In the genomic region with DNA sequence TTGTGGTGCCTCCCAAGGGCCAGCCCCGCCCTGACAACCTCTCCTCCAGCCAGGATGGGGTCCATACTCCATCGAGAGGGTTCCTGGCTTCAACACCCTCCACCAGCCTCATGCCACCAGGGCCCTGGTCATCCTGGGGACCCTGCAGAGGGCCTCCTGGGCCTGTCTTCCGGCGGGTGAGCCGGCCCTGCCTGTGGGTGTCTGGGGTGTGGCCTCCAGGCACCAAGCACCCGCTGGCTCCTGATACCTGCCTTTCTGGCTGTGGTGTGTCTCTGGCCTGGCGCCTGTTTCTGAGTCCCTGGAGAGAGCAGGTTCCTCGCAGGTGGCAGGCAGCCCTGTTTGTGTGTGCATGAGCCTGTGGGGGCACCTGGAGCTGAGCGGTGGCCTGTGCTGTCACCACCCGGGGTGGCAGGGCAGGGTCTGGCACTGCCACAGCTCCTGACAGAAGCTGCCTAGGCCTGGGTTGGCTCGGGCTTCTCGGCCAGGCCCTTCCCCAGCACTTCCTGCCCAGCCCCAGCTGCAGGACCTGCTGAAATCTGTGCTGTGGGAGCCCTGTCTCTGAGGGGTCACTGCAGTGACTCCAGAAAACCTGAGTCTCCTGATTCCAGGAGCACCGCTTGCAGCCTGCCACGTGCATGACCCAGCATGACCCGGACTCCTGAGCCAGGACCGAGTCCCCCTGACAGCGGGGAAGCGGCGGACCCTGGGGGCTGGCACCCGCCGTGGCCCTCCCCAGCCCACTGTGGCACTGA, we compare ENCODE assay signal across 6 cellular contexts. TPM values are rescaled to one million over a fixed set of nuclear protein-coding genes. Genes with fewer than 3 reads are reported as not detected.
DNase-seq lines count a peak whose midpoint lies in the region; FAIRE-seq and TF ChIP-seq lines count a peak whose summit lies in the region.

No MANE protein-coding gene starts in this region.

- H3K36me3 ChIP-seq in OCI-LY7 (ENCODE audit: insufficient read depth, low read length), result no peaks in the 10 kb centered on the region
- H3K36me3 ChIP-seq in keratinocyte (ENCODE audit: control insufficient read depth in 2 of 2, extremely low read depth in 1 of 2, insufficient read depth in 2 of 2, low read length in 2 of 2), result peaks cover 0 to 9% of the 10 kb centered on the region in 2 experiments

- H4K20me1 ChIP-seq in OCI-LY7 (ENCODE audit: insufficient read depth, low read length) (no peaks in the 10 kb centered on the region), keratinocyte (ENCODE audit: control insufficient read depth, extremely low read depth, insufficient read depth, low read length) (peaks cover under 1% of the 10 kb centered on the region)

- peak overlapping the region; percentile 59 for H3K9ac ChIP-seq in keratinocyte (ENCODE audit: control insufficient read depth, extremely low read depth, insufficient read depth, low read length)

- H3K4me3 ChIP-seq in OCI-LY7 (ENCODE audit: low read depth, low read length, poor library complexity, severe bottlenecking) (no peak overlapping the region), keratinocyte (ENCODE audit: control insufficient read depth in 2 of 3, extremely low read depth in 1 of 3, insufficient read depth in 2 of 3, low read depth in 1 of 3, low read length in 3 of 3) (no peak overlapping the region)

- peak overlapping the region; percentile 17; the same call in 1 of the 2 replicates for H2AFZ ChIP-seq in OCI-LY7 (ENCODE audit: low read length)
- H2AFZ ChIP-seq in keratinocyte (ENCODE audit: control insufficient read depth, low read length), result no peak overlapping the region

- H3K9me3 ChIP-seq in OCI-LY7 (ENCODE audit: low read length) (no peaks in the 10 kb centered on the region), keratinocyte (ENCODE audit: control insufficient read depth, low read depth, low read length) (no peaks in the 10 kb centered on the region)

- no peaks in the 10 kb centered on the region for H3K79me2 ChIP-seq in OCI-LY7 (ENCODE audit: insufficient read depth, low read depth, low read length)
- H3K79me2 ChIP-seq in keratinocyte (ENCODE audit: control insufficient read depth, insufficient read depth, low read length), result no peaks in the 10 kb centered on the region

- H3K9me1 ChIP-seq in keratinocyte (ENCODE audit: control insufficient read depth, extremely low read depth, insufficient read depth, low read length), result no peaks in the 10 kb centered on the region

- H3K4me2 ChIP-seq in OCI-LY7 (ENCODE audit: low read length) (no peak overlapping the region; the same call in 1 of the 2 replicates), keratinocyte (ENCODE audit: control insufficient read depth, extremely low read depth, insufficient read depth, low read depth, low read length) (peak overlapping the region; percentile 33)

- FAIRE-seq in keratinocyte (lab: Jason Lieb, UNC) (no peak), GM12892 (lab: Jason Lieb, UNC) (no peak)

- H3K27ac ChIP-seq in OCI-LY7 (ENCODE audit: low read depth, low read length, poor library complexity, severe bottlenecking), result no peak overlapping the region
- peak overlapping the region; percentile 71 for H3K27ac ChIP-seq in keratinocyte (ENCODE audit: control insufficient read depth, insufficient read depth, low read length)

- TF ChIP-seq POLR2A in GM12892 (IDR thresholded peaks at IDR 0.05; ENCODE audit: low read depth, low read length), result no peak

- POLR2A ChIA-PET in OCI-LY7 (lab: Charles Lee), result interaction anchor here (0.9 kb wide), 1 partner anchor 17 kb away, joined by 3 read pairs; no protein-coding TSS in a partner anchor

- no TSS peak for BruUV-seq in OCI-LY7 (replicated peaks; lab: Mats Ljungman, UMichigan)

- dilution Hi-C loops in keratinocyte (cut with MboI; ENCODE audit: extremely low pct_ligation_motif_present, low sequenced_read_pairs), result no loop called here

- DNase-seq in COR-L47 (lab: John Stamatoyannopoulos, UW) (peak; percentile 48), OCI-LY7 (ENCODE audit: low spot score) (peak; percentile 34), keratinocyte (ENCODE audit: low read depth, low spot score) (no peak), GM12892 (ENCODE audit: insufficient read length) (no peak), T-helper 9 cell (no peak), NCI-H524 treated with DMSO at 0.1 percent for 48 hours (lab: John Stamatoyannopoulos, UW) (no peak)

- CTCF ChIA-PET in OCI-LY7 (lab: Charles Lee; ENCODE audit: unreplicated experiment), result no interaction called here

- no peaks in the 10 kb centered on the region for H3K27me3 ChIP-seq in keratinocyte (ENCODE audit: control insufficient read depth, extremely low read depth, insufficient read depth, low read length)

- peaks cover 26% of the 10 kb centered on the region for H3K4me1 ChIP-seq in OCI-LY7 (ENCODE audit: insufficient read depth, low read length, poor library complexity, severe bottlenecking)
- H3K4me1 ChIP-seq in keratinocyte (ENCODE audit: control insufficient read depth, extremely low read depth, insufficient read depth, low read length), result peaks cover 44% of the 10 kb centered on the region

- no peaks in the 10 kb centered on the region for H3K9me2 ChIP-seq in OCI-LY7 (ENCODE audit: insufficient read depth, low read length)

- TF ChIP-seq CTCF in OCI-LY7 (conservative IDR thresholded peaks at IDR 0.05; ENCODE audit: low read length) (no peak), keratinocyte (optimal IDR thresholded peaks at IDR 0.05 in 1 of 3, IDR thresholded peaks at IDR 0.05 in 1 of 3, conservative IDR thresholded peaks at IDR 0.05 in 1 of 3; ENCODE audit: extremely low read depth in 1 of 3, insufficient read depth in 2 of 3, low read length in 3 of 3) (no peak)

- intact Hi-C loops in OCI-LY7 (cut with micrococcal nuclease; ENCODE audit: unreplicated experiment), result no loop called here

RNA-seq across cellular contexts. Expression of a gene that starts 18.4 kb away (rescaled TPM):
- 7.5 and 10.0 TPM in 2 replicates for total RNA-seq in OCI-LY7 (2014; rRNA removed; shearing (Covaris generic))
- total RNA-seq in OCI-LY7 (2022), result 16.3 and 17.6 TPM in 2 replicates
- polyA plus RNA-seq in keratinocyte, result 24.9 to 55.4 TPM (median 42.0 TPM) in 3 replicates
- 7.8 TPM for polyA plus RNA-seq in keratinocyte (2011; ENCODE audit: low read depth)
- polyA plus RNA-seq in keratinocyte (2011; cell fraction: cytosol; rRNA removed), result 11.9 and 24.8 TPM in 2 replicates
- polyA plus RNA-seq in keratinocyte (2011; cell fraction: nucleus; rRNA removed), result 109 and 146 TPM in 2 replicates
- polyA plus RNA-seq in keratinocyte (2012; ENCODE audit: low replicate concordance), result 16.9 and 79.9 TPM in 2 replicates
- 29.4 to 137 TPM (median 55.5 TPM) in 3 replicates for polyA minus RNA-seq in keratinocyte
- polyA minus RNA-seq in keratinocyte (2011; cell fraction: cytosol; rRNA and poly(A)+ RNA removed), result 57.0 TPM
- polyA minus RNA-seq in keratinocyte (2011; cell fraction: nucleus; rRNA and poly(A)+ RNA removed), result 109 and 137 TPM in 2 replicates
- polyA plus RNA-seq in GM12892 (2012; ENCODE audit: missing spikeins), result 20.8 TPM

RNA-seq across cellular contexts. Expression of a gene that starts 20.6 kb away (rescaled TPM):
- total RNA-seq in OCI-LY7 (2014; rRNA removed; shearing (Covaris generic)), result not detected in 2 replicates
- not detected in 2 replicates for total RNA-seq in OCI-LY7 (2022)
- not detected in 3 replicates for polyA plus RNA-seq in keratinocyte
- not detected for polyA plus RNA-seq in keratinocyte (2011; ENCODE audit: low read depth)
- not detected in 2 replicates for polyA plus RNA-seq in keratinocyte (2011; cell fraction: cytosol; rRNA removed)
- not detected in 2 replicates for polyA plus RNA-seq in keratinocyte (2011; cell fraction: nucleus; rRNA removed)
- not detected in 2 replicates for polyA plus RNA-seq in keratinocyte (2012; ENCODE audit: low replicate concordance)
- not detected in 3 replicates for polyA minus RNA-seq in keratinocyte
- polyA minus RNA-seq in keratinocyte (2011; cell fraction: cytosol; rRNA and poly(A)+ RNA removed), result not detected
- not detected in 2 replicates for polyA minus RNA-seq in keratinocyte (2011; cell fraction: nucleus; rRNA and poly(A)+ RNA removed)
- not detected for polyA plus RNA-seq in GM12892 (2012; ENCODE audit: missing spikeins)

RNA-seq across cellular contexts. Expression of a gene that starts 28.2 kb away (rescaled TPM):
- total RNA-seq in OCI-LY7 (2014; rRNA removed; shearing (Covaris generic)), result not detected in 2 replicates
- total RNA-seq in OCI-LY7 (2022), result not detected in 2 replicates
- polyA plus RNA-seq in keratinocyte, result not detected in 3 replicates
- not detected for polyA plus RNA-seq in keratinocyte (2011; ENCODE audit: low read depth)
- not detected in 2 replicates for polyA plus RNA-seq in keratinocyte (2011; cell fraction: cytosol; rRNA removed)
- not detected in 2 replicates for polyA plus RNA-seq in keratinocyte (2011; cell fraction: nucleus; rRNA removed)
- not detected in 2 replicates for polyA plus RNA-seq in keratinocyte (2012; ENCODE audit: low replicate concordance)
- polyA minus RNA-seq in keratinocyte, result not detected in 3 replicates
- not detected for polyA minus RNA-seq in keratinocyte (2011; cell fraction: cytosol; rRNA and poly(A)+ RNA removed)
- polyA minus RNA-seq in keratinocyte (2011; cell fraction: nucleus; rRNA and poly(A)+ RNA removed), result not detected in 2 replicates
- not detected for polyA plus RNA-seq in GM12892 (2012; ENCODE audit: missing spikeins)

RNA-seq across cellular contexts. Expression of a gene that starts 50.4 kb away (rescaled TPM):
- 37.8 and 40.5 TPM in 2 replicates for total RNA-seq in OCI-LY7 (2014; rRNA removed; shearing (Covaris generic))
- total RNA-seq in OCI-LY7 (2022), result 53.0 and 56.1 TPM in 2 replicates
- polyA plus RNA-seq in keratinocyte, result 38.0 to 55.8 TPM (median 48.2 TPM) in 3 replicates
- polyA plus RNA-seq in keratinocyte (2011; ENCODE audit: low read depth), result 18.0 TPM
- polyA plus RNA-seq in keratinocyte (2011; cell fraction: cytosol; rRNA removed), result 40.3 and 41.4 TPM in 2 replicates
- 58.3 and 61.5 TPM in 2 replicates for polyA plus RNA-seq in keratinocyte (2011; cell fraction: nucleus; rRNA removed)
- 33.3 and 56.3 TPM in 2 replicates for polyA plus RNA-seq in keratinocyte (2012; ENCODE audit: low replicate concordance)
- polyA minus RNA-seq in keratinocyte, result 55.2 to 61.1 TPM (median 59.1 TPM) in 3 replicates
- 64.1 TPM for polyA minus RNA-seq in keratinocyte (2011; cell fraction: cytosol; rRNA and poly(A)+ RNA removed)
- 35.8 and 45.1 TPM in 2 replicates for polyA minus RNA-seq in keratinocyte (2011; cell fraction: nucleus; rRNA and poly(A)+ RNA removed)
- 23.8 TPM for polyA plus RNA-seq in GM12892 (2012; ENCODE audit: missing spikeins)

RNA-seq across cellular contexts. Expression of a gene that starts 50.5 kb away (rescaled TPM):
- total RNA-seq in OCI-LY7 (2014; rRNA removed; shearing (Covaris generic)), result 64.7 and 95.0 TPM in 2 replicates
- 60.6 and 68.8 TPM in 2 replicates for total RNA-seq in OCI-LY7 (2022)
- 15.3 to 22.0 TPM (median 20.2 TPM) in 3 replicates for polyA plus RNA-seq in keratinocyte
- polyA plus RNA-seq in keratinocyte (2011; ENCODE audit: low read depth), result 13.8 TPM
- polyA plus RNA-seq in keratinocyte (2011; cell fraction: cytosol; rRNA removed), result 11.8 and 12.5 TPM in 2 replicates
- polyA plus RNA-seq in keratinocyte (2011; cell fraction: nucleus; rRNA removed), result 7.4 and 8.4 TPM in 2 replicates
- 8.7 and 29.5 TPM in 2 replicates for polyA plus RNA-seq in keratinocyte (2012; ENCODE audit: low replicate concordance)
- 11.4 to 25.4 TPM (median 11.7 TPM) in 3 replicates for polyA minus RNA-seq in keratinocyte
- polyA minus RNA-seq in keratinocyte (2011; cell fraction: cytosol; rRNA and poly(A)+ RNA removed), result 15.0 TPM
- 2.8 and 3.7 TPM in 2 replicates for polyA minus RNA-seq in keratinocyte (2011; cell fraction: nucleus; rRNA and poly(A)+ RNA removed)
- 28.3 TPM for polyA plus RNA-seq in GM12892 (2012; ENCODE audit: missing spikeins)

Comparison
In these comparisons a context has a peak if more than half of its experiments do, and no peak if none do; other contexts are left out.
1. DNase-seq: peak in COR-L47 (single experiment) and OCI-LY7 (single experiment); none in keratinocyte (single experiment), GM12892 (single experiment), T-helper 9 cell (single experiment) and NCI-H524 treated with DMSO at 0.1 percent for 48 hours (single experiment).